In genomic region chr2:168033966-168034365, GRCh38 we compare ENCODE assay signal across 15 cellular contexts.
DNase-seq lines count a peak whose midpoint lies in the region; FAIRE-seq and TF ChIP-seq lines count a peak whose summit lies in the region.
"Had no signal": no experiment of that assay in that cellular context is flagged by ENCODE, and none has a peak within 500 bp of the region (broad histone marks: within the 10 kb centered on the region; RNA-seq: fewer than 3 reads in every experiment).

No MANE protein-coding gene starts in this region.

- CTCF ChIA-PET in MCF 10A (lab: Yijun Ruan, JAX): no interaction called here

- no peak overlapping the region for H2AFZ ChIP-seq in keratinocyte (ENCODE audit: control insufficient read depth, low read length)

- no peak overlapping the region for H3K9ac ChIP-seq in keratinocyte (ENCODE audit: control insufficient read depth, extremely low read depth, insufficient read depth, low read length)

- H3K4me1 ChIP-seq in breast epithelium: no peaks in the 10 kb centered on the region
- H3K4me1 ChIP-seq in keratinocyte (ENCODE audit: control insufficient read depth, extremely low read depth, insufficient read depth, low read length): peaks cover 5% of the 10 kb centered on the region
- H3K4me1 ChIP-seq: Peyer's patch had no signal

- H3K36me3 Mint-ChIP-seq in MCF 10A (ENCODE audit: insufficient read depth, unreplicated experiment): no peaks in the 10 kb centered on the region

- no TSS peak for BruUV-seq in MCF 10A (replicated peaks; lab: Mats Ljungman, UMichigan)

- H3K9me1 ChIP-seq in keratinocyte (ENCODE audit: control insufficient read depth, extremely low read depth, insufficient read depth, low read length): no peaks in the 10 kb centered on the region

- no peaks in the 10 kb centered on the region for H4K20me1 ChIP-seq in keratinocyte (ENCODE audit: control insufficient read depth, extremely low read depth, insufficient read depth, low read length)

- no peaks in the 10 kb centered on the region for H3K9me3 Mint-ChIP-seq in MCF 10A (ENCODE audit: unreplicated experiment)
- H3K9me3 Mint-ChIP-seq: HFFc6 had no signal

- no peak overlapping the region for H3K4me2 ChIP-seq in keratinocyte (ENCODE audit: control insufficient read depth, extremely low read depth, insufficient read depth, low read depth, low read length)

- no peak for TF ChIP-seq CTCF in MCF 10A (IDR thresholded peaks at IDR 0.05; ENCODE audit: unreplicated experiment)
- no peak for TF ChIP-seq CTCF in breast epithelium (IDR thresholded peaks at IDR 0.05)
- no peak for TF ChIP-seq CTCF in keratinocyte (optimal IDR thresholded peaks at IDR 0.05 in 1 of 3, IDR thresholded peaks at IDR 0.05 in 1 of 3, conservative IDR thresholded peaks at IDR 0.05 in 1 of 3; ENCODE audit: extremely low read depth in 1 of 3, insufficient read depth in 2 of 3, low read length in 3 of 3)

- no peak overlapping the region for H3K27ac ChIP-seq in breast epithelium
- no peak overlapping the region for H3K27ac ChIP-seq in keratinocyte (ENCODE audit: control insufficient read depth, insufficient read depth, low read length)
- H3K27ac ChIP-seq: Peyer's patch had no signal

- H3K36me3 ChIP-seq in breast epithelium: no peaks in the 10 kb centered on the region
- H3K36me3 ChIP-seq in keratinocyte (ENCODE audit: control insufficient read depth in 2 of 2, extremely low read depth in 1 of 2, insufficient read depth in 2 of 2, low read length in 2 of 2): peaks cover 0 to 1% of the 10 kb centered on the region in 2 experiments

- peak; percentile 1 for DNase-seq in MCF 10A (ENCODE audit: unreplicated experiment)
- DNase-seq in breast epithelium (ENCODE audit: low spot score in 2 of 2): no peak
- peak; percentile 19 for DNase-seq in NCI-H2171 (lab: John Stamatoyannopoulos, UW)
- peak; percentile 98 for DNase-seq in NCI-H82 treated with DMSO at 0.1 percent for 48 hours (lab: John Stamatoyannopoulos, UW; ENCODE audit: unreplicated experiment)
- no peak for DNase-seq in keratinocyte (ENCODE audit: low read depth, low spot score)
- no peak for DNase-seq in NCI-H226
- no peak for DNase-seq in Ammon's horn (ENCODE audit: low spot score)
- DNase-seq in G401 (ENCODE audit: low spot score): no peak
- DNase-seq: Caco-2, HFFc6, Kasumi-1, NCI-H1417 treated with DMSO at 0.1 percent for 48 hours, Peyer's patch, SHP77 treated with DMSO at 0.1 percent for 48 hours had no signal

- FAIRE-seq in keratinocyte (lab: Jason Lieb, UNC): peak; percentile 81
- FAIRE-seq: GM12878 had no signal

- H3K4me1 Mint-ChIP-seq in MCF 10A (ENCODE audit: insufficient read depth, unreplicated experiment): no peaks in the 10 kb centered on the region

- intact Hi-C loops in MCF 10A (cut with micrococcal nuclease) (no loop called here), breast epithelium (cut with DNase I; ENCODE audit: low total_unique reads) (no loop called here)

- no peak for TF ChIP-seq POLR2A in breast epithelium (IDR thresholded peaks at IDR 0.05)

- no peaks in the 10 kb centered on the region for H3K27me3 Mint-ChIP-seq in MCF 10A (ENCODE audit: insufficient read depth, unreplicated experiment)

- dilution Hi-C loops in keratinocyte (cut with MboI; ENCODE audit: extremely low pct_ligation_motif_present, low sequenced_read_pairs): no loop called here

- H3K9me3 ChIP-seq in breast epithelium: no peaks in the 10 kb centered on the region
- no peaks in the 10 kb centered on the region for H3K9me3 ChIP-seq in keratinocyte (ENCODE audit: control insufficient read depth, low read depth, low read length)
- H3K9me3 ChIP-seq: Caco-2, Peyer's patch had no signal

- no peaks in the 10 kb centered on the region for H3K79me2 ChIP-seq in keratinocyte (ENCODE audit: control insufficient read depth, insufficient read depth, low read length)

- H3K27ac Mint-ChIP-seq in MCF 10A (ENCODE audit: low read depth, unreplicated experiment): no peak overlapping the region
- H3K27ac Mint-ChIP-seq: HFFc6 had no signal

- in situ Hi-C loops in G401 (cut with HindIII; ENCODE audit: low sequenced_read_pairs): no loop called here

- no peak overlapping the region for H3K4me3 ChIP-seq in breast epithelium
- H3K4me3 ChIP-seq in keratinocyte (ENCODE audit: control insufficient read depth in 2 of 3, extremely low read depth in 1 of 3, insufficient read depth in 2 of 3, low read depth in 1 of 3, low read length in 3 of 3): no peak overlapping the region
- H3K4me3 ChIP-seq: GM12878, Peyer's patch had no signal

- H3K4me3 Mint-ChIP-seq in MCF 10A (ENCODE audit: unreplicated experiment): no peak overlapping the region
- H3K4me3 Mint-ChIP-seq: HFFc6 had no signal

- POLR2A ChIA-PET in MCF 10A (lab: Yijun Ruan, JAX): interaction anchor here (0.7 kb wide), 1 partner anchor 394 kb away, joined by 3 read pairs; no protein-coding TSS in a partner anchor

- H3K27me3 ChIP-seq in breast epithelium (no peaks in the 10 kb centered on the region), keratinocyte (ENCODE audit: control insufficient read depth, extremely low read depth, insufficient read depth, low read length) (no peaks in the 10 kb centered on the region)
- H3K27me3 ChIP-seq: Peyer's patch had no signal

Comparison
In these comparisons a context has a peak if more than half of its experiments do, and no peak if none do; other contexts are left out.
1. DNase-seq: peak in MCF 10A (single experiment), NCI-H2171 (single experiment) and NCI-H82 treated with DMSO at 0.1 percent for 48 hours (single experiment); none in breast epithelium (0 of 2), keratinocyte (single experiment), NCI-H226 (single experiment), Ammon's horn (single experiment) and G401 (single experiment).